21 cellular contexts compared by ENCODE assay signal in genomic region chr10:61294131-61294530, GRCh38.
"Had no signal": no experiment of that assay in that cellular context is flagged by ENCODE, and none has a peak within 500 bp of the region (broad histone marks: within the 10 kb centered on the region; RNA-seq: fewer than 3 reads in every experiment).

No MANE protein-coding gene starts in this region.

- H3K4me1 ChIP-seq: foreskin keratinocyte, heart right ventricle, left lung, parathyroid adenoma, psoas muscle had no signal

- H3K27me3 ChIP-seq: dorsolateral prefrontal cortex, foreskin keratinocyte, heart right ventricle, left lung, neural progenitor cell, sigmoid colon, stomach, thyroid gland had no signal

- H3K9me3 ChIP-seq: mucosa of descending colon, thyroid gland had no signal

- H3K27ac ChIP-seq: dorsolateral prefrontal cortex, foreskin keratinocyte, heart right ventricle, left lung, neural progenitor cell, parathyroid adenoma, psoas muscle, stomach, thyroid gland had no signal

- DNase-seq: dorsolateral prefrontal cortex; effector CD4-positive, alpha-beta T cell; foreskin keratinocyte; glutamatergic neuron; heart right ventricle; hippocampal formation; left cardiac atrium; left lung; mesenchymal stem cell; mucosa of descending colon; naive B cell; psoas muscle; right cardiac atrium; sigmoid colon; stimulated activated CD4-positive, alpha-beta T cell treated with anti-CD3 and anti-CD28 coated beads, Interleukin-2, amount 100 ng/mL, for 24 hours; stimulated activated CD4-positive, alpha-beta T cell treated with anti-CD3 and anti-CD28 coated beads, Interleukin-4, amount 100 ng/mL, for 24 hours; stimulated activated naive CD4-positive, alpha-beta T cell treated with Interleukin-2 at 50 U/mL for 16 hours; stomach; thyroid gland had no signal

- H3K36me3 ChIP-seq: heart right ventricle, left lung, neural progenitor cell, sigmoid colon, stomach, thyroid gland had no signal

- H3K4me3 ChIP-seq: dorsolateral prefrontal cortex, heart right ventricle, left lung, mucosa of descending colon, neural progenitor cell, psoas muscle, sigmoid colon, stomach, thyroid gland had no signal
